Comparison of ENCODE assay signal across 1 cellular context in the genomic region with DNA sequence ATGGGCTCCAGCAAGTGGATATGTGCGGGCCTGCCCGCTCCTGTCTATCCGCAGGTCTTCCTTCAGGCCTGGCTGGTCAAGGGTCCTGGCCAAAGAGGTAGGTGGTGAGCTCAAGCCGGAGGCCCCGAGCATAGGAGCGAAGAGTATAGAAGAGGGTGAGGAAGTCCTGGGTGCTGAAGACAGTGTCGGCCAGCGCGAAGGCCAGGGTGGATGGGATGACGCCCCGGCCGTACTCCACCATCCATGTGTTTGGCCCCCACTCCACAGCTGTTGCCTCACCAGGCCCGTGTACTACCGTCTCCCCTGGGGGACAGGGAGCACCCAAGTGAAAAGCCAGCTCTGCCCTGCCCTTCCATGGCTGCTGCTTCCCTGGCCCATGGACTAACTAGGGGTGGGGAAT.
TF ChIP-seq lines count a peak whose summit lies in the region.

No MANE protein-coding gene starts in this region.

TF ChIP-seq in GM23338, 12 proteins besides CTCF, POLR2A, EP300 and RAD21:
- no peak for TF ChIP-seq REST (IDR thresholded peaks at IDR 0.05; ENCODE audit: unreplicated experiment)
- no peak for TF ChIP-seq CREB1 (CRISPR knock-in tag; IDR thresholded peaks at IDR 0.05; ENCODE audit: low read depth)
